In the genomic region with DNA sequence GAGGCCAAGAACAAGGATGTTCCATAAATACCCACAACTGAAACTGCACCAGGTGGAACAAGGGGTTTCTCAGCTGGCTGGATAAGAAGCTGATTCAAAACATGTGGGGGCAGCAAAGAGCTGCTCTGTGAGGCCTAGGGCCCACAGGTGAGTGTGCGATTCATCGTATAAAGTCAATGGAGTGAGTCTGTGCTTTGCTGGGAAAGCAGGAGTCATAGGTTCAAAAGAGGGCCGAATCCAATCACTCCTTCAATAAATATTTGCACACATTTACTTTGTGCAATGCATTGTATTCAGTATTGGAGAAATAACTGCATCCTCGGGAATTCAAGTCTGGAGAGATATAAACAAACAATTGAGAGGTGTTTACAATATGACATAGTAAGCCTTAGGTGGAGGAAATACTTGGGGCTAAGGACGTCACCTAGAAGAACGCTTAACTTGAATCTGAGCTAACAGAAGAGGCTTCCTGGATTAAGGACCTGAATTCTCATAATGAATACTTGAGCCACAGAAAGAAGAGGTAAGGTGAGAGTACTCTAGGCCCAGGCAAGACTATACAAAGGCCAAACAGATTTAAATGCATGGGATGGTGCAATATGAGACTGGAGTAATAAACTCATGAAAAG, we compare ENCODE assay signal across 1 cellular context.
A peak's percentile ranks its signal among the peaks of the same experiment; 100 is the strongest.
TF ChIP-seq lines count a peak whose summit lies in the region.

No MANE protein-coding gene starts in this region.

TF ChIP-seq in A549, 52 proteins besides CTCF, POLR2A, EP300 and RAD21 (continued from another document):
- peak; percentile 54; the same call in 1 of the 2 replicates for TF ChIP-seq HES2 (IDR thresholded peaks at IDR 0.05)
- TF ChIP-seq HDAC2 (IDR thresholded peaks at IDR 0.05), result no peak
- TF ChIP-seq FOXS1 (CRISPR knock-in tag; IDR thresholded peaks at IDR 0.05), result 0 out of 2 replicates have a peak, but pooled peaks have one; percentile 40
- TF ChIP-seq RARB (CRISPR knock-in tag; IDR thresholded peaks at IDR 0.05), result peak; percentile 73
- TF ChIP-seq RNF2 (IDR thresholded peaks at IDR 0.05; ENCODE audit: borderline replicate concordance, low read depth), result no peak
- TF ChIP-seq, protein P1, sequence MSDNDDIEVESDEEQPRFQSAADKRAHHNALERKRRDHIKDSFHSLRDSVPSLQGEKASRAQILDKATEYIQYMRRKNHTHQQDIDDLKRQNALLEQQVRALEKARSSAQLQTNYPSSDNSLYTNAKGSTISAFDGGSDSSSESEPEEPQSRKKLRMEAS (IDR thresholded peaks at IDR 0.05), result peak; percentile 27; the same call in 1 of the 2 replicates
- TF ChIP-seq SMC3 (IDR thresholded peaks at IDR 0.05), result peak; percentile 94
- TF ChIP-seq, protein P2, sequence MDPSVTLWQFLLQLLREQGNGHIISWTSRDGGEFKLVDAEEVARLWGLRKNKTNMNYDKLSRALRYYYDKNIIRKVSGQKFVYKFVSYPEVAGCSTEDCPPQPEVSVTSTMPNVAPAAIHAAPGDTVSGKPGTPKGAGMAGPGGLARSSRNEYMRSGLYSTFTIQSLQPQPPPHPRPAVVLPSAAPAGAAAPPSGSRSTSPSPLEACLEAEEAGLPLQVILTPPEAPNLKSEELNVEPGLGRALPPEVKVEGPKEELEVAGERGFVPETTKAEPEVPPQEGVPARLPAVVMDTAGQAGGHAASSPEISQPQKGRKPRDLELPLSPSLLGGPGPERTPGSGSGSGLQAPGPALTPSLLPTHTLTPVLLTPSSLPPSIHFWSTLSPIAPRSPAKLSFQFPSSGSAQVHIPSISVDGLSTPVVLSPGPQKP (IDR thresholded peaks at IDR 0.05; ENCODE audit: low read depth, low read length), result no peak
- TF ChIP-seq RFX5 (IDR thresholded peaks at IDR 0.05), result no peak
- TF ChIP-seq PHF8 (IDR thresholded peaks at IDR 0.05; ENCODE audit: borderline replicate concordance, low read depth), result no peak
- no peak for TF ChIP-seq NR3C1 (IDR thresholded peaks at IDR 0.05)
